11 cellular contexts compared by ENCODE assay signal in genomic region chr5:132221781-132222648, GRCh38. TPM values are rescaled to one million over a fixed set of nuclear protein-coding genes. Genes with fewer than 3 reads are reported as not detected.
DNase-seq lines count a peak whose midpoint lies in the region; ATAC-seq and TF ChIP-seq lines count a peak whose summit lies in the region.
"Had no signal": no experiment of that assay in that cellular context is flagged by ENCODE, and none has a peak within 500 bp of the region (broad histone marks: within the 10 kb centered on the region; RNA-seq: fewer than 3 reads in every experiment).

No MANE protein-coding gene starts in this region.

- in situ Hi-C loops in GM13977 (cut with MboI; ENCODE audit: low pct_unique_long_range_greater_than_20kb, low sequenced_read_pairs, unreplicated experiment): no loop called here

- intact Hi-C loops in Calu3 (cut with micrococcal nuclease; ENCODE audit: unreplicated experiment): no loop called here

- H3K4me3 ChIP-seq in fibroblast of villous mesenchyme (ENCODE audit: low read depth, low read length): no peak overlapping the region
- H3K4me3 ChIP-seq in rectal smooth muscle tissue (ENCODE audit: low read length): no peak overlapping the region

- peak overlapping the region; percentile 93 for H3K27ac ChIP-seq in rectal smooth muscle tissue (ENCODE audit: low read depth, low read length)

- H3K4me1 ChIP-seq in rectal smooth muscle tissue (ENCODE audit: control insufficient read depth, insufficient read depth, low read length): peaks cover 49% of the 10 kb centered on the region

- CTCF ChIA-PET in Calu3 (lab: Charles Lee): no interaction called here

- H3K9me3 Mint-ChIP-seq in Calu3 (ENCODE audit: low read depth, unreplicated experiment): no peaks in the 10 kb centered on the region
- H3K9me3 Mint-ChIP-seq: activated T-cell treated with anti-CD3 and anti-CD28 coated beads, Interleukin-2, amount 50 U/mL, for 24 hours had no signal

- DNase-seq in GM04504 (ENCODE audit: low read depth) (peak; percentile 88), NCI-H446 treated with DMSO at 0.1 percent for 48 hours (lab: John Stamatoyannopoulos, UW) (peak; percentile 71), fibroblast of villous mesenchyme (ENCODE audit: low read depth) (peak; percentile 87), GM13977 (ENCODE audit: low spot score) (no peak), NCI-H1105 (lab: John Stamatoyannopoulos, UW) (no peak), Calu3 (no peak)
- DNase-seq: activated T-cell treated with anti-CD3 and anti-CD28 coated beads, Interleukin-2, amount 50 U/mL, for 24 hours; GF-D8; NCI-H524 treated with DMSO at 0.1 percent for 48 hours had no signal

- H3K9ac ChIP-seq in rectal smooth muscle tissue (ENCODE audit: low read length): no peak overlapping the region

- H3K36me3 Mint-ChIP-seq in Calu3 (ENCODE audit: insufficient read depth, unreplicated experiment): peaks cover 12% of the 10 kb centered on the region

- H3K27me3 Mint-ChIP-seq in Calu3 (ENCODE audit: unreplicated experiment): no peaks in the 10 kb centered on the region

- peak; percentile 22 for TF ChIP-seq CTCF in fibroblast of villous mesenchyme (IDR thresholded peaks at IDR 0.05; ENCODE audit: insufficient read depth, low read depth, low read length)
- no peak for TF ChIP-seq CTCF in GM13977 (IDR thresholded peaks at IDR 0.05; ENCODE audit: extremely low read depth, insufficient read depth, missing control alignments)
- TF ChIP-seq CTCF in Calu3 (IDR thresholded peaks at IDR 0.05; ENCODE audit: unreplicated experiment): no peak

- peaks cover 23% of the 10 kb centered on the region for H3K4me1 Mint-ChIP-seq in Calu3 (ENCODE audit: low read depth, unreplicated experiment)

- no TSS peak for BruUV-seq in Calu3 (replicated peaks; lab: Mats Ljungman, UMichigan)

- no peak overlapping the region for H3K4me3 Mint-ChIP-seq in Calu3 (ENCODE audit: low read depth, unreplicated experiment)
- H3K4me3 Mint-ChIP-seq: activated T-cell treated with anti-CD3 and anti-CD28 coated beads, Interleukin-2, amount 50 U/mL, for 24 hours had no signal

- peaks cover 2% of the 10 kb centered on the region for H3K36me3 ChIP-seq in rectal smooth muscle tissue (ENCODE audit: control insufficient read depth, insufficient read depth, low read length)

- H3K27me3 ChIP-seq in rectal smooth muscle tissue (ENCODE audit: control insufficient read depth, insufficient read depth, low read length): no peaks in the 10 kb centered on the region

- no peak for ATAC-seq in HG03095 (IDR thresholded peaks at IDR 0.05; ENCODE audit: unreplicated experiment)

- no peak overlapping the region for H3K27ac Mint-ChIP-seq in Calu3 (ENCODE audit: unreplicated experiment)
- H3K27ac Mint-ChIP-seq: activated T-cell treated with anti-CD3 and anti-CD28 coated beads, Interleukin-2, amount 50 U/mL, for 24 hours had no signal

RNA-seq across cellular contexts. Expression of gene P4HA2, which starts 5.6 kb away (rescaled TPM):
- 161 and 191 TPM in 2 replicates for total RNA-seq in fibroblast of villous mesenchyme
- 45.1 and 51.8 TPM in 2 replicates for total RNA-seq in Calu3 (2022)

RNA-seq across cellular contexts. Expression of gene PDLIM4, which starts 35.5 kb away (rescaled TPM):
- 42.8 and 97.2 TPM in 2 replicates for total RNA-seq in fibroblast of villous mesenchyme
- 15.4 and 20.8 TPM in 2 replicates for total RNA-seq in Calu3 (2022)

Comparison
In these comparisons a context has a peak if more than half of its experiments do, and no peak if none do; other contexts are left out.
1. DNase-seq: peak in GM04504 (single experiment), NCI-H446 treated with DMSO at 0.1 percent for 48 hours (single experiment) and fibroblast of villous mesenchyme (single experiment); none in GM13977 (single experiment), NCI-H1105 (single experiment) and Calu3 (single experiment).